ENCODE assay signal across 16 cellular contexts in genomic region chr3:130916507-130917167, GRCh38. TPM values are rescaled to one million over a fixed set of nuclear protein-coding genes. Genes with fewer than 3 reads are reported as not detected.
A peak's percentile ranks its signal among the peaks of the same experiment; 100 is the strongest.
DNase-seq lines count a peak whose midpoint lies in the region; ATAC-seq and TF ChIP-seq lines count a peak whose summit lies in the region.
"Had no signal": no experiment of that assay in that cellular context is flagged by ENCODE, and none has a peak within 500 bp of the region (broad histone marks: within the 10 kb centered on the region; RNA-seq: fewer than 3 reads in every experiment).

No MANE protein-coding gene starts in this region.

- H3K4me3 Mint-ChIP-seq in activated B cell treated with CpG ODN at 0.5 μM for 24 hours: peak overlapping the region; percentile 36
- H3K4me3 Mint-ChIP-seq: activated naive CD4-positive, alpha-beta T cell treated with anti-CD3 and anti-CD28 coated beads, Interleukin-2, amount 10 ng/mL, durations not matched to agents 7 days and 5 days had no signal

- peaks cover 50% of the 10 kb centered on the region for H3K4me1 Mint-ChIP-seq in activated B cell treated with CpG ODN at 0.5 μM for 24 hours

- POLR2A ChIA-PET in activated B cell treated with CpG ODN at 0.5 μM for 24 hours (lab: Charles Lee): interaction anchor here (0.6 to 1.2 kb wide), 4 partner anchors 9 to 29 kb away, joined by 3 to 4 read pairs (median 4); partner anchors contain the start of gene ATP2C1

- no peaks in the 10 kb centered on the region for H3K27me3 ChIP-seq in uterus
- H3K27me3 ChIP-seq: dorsolateral prefrontal cortex, SJSA1, upper lobe of left lung had no signal

- H3K27ac ChIP-seq in uterus: no peak overlapping the region
- H3K27ac ChIP-seq: SJSA1, upper lobe of left lung had no signal

- ATAC-seq in GM18517 (IDR thresholded peaks at IDR 0.05; ENCODE audit: unreplicated experiment) (peak; percentile 77), GM21381 (IDR thresholded peaks at IDR 0.05; ENCODE audit: unreplicated experiment) (peak; percentile 54), HG03135 (IDR thresholded peaks at IDR 0.05; ENCODE audit: unreplicated experiment) (peak; percentile 57), activated B cell treated with CpG ODN at 0.5 μM for 24 hours (ENCODE audit: low read depth) (no peak)

- no peak overlapping the region for H3K4me3 ChIP-seq in uterus
- H3K4me3 ChIP-seq: dorsolateral prefrontal cortex, SJSA1, upper lobe of left lung had no signal

- TF ChIP-seq CTCF in activated B cell treated with CpG ODN at 0.5 μM for 24 hours (IDR thresholded peaks at IDR 0.05): no peak
- TF ChIP-seq CTCF in uterus (IDR thresholded peaks at IDR 0.05): no peak

- peaks cover 14% of the 10 kb centered on the region for H3K36me3 Mint-ChIP-seq in activated B cell treated with CpG ODN at 0.5 μM for 24 hours (ENCODE audit: low read depth)

- H3K36me3 ChIP-seq in uterus: no peaks in the 10 kb centered on the region
- H3K36me3 ChIP-seq: upper lobe of left lung had no signal

- no peaks in the 10 kb centered on the region for H3K27me3 Mint-ChIP-seq in activated B cell treated with CpG ODN at 0.5 μM for 24 hours
- H3K27me3 Mint-ChIP-seq: activated naive CD4-positive, alpha-beta T cell treated with anti-CD3 and anti-CD28 coated beads, Interleukin-2, amount 10 ng/mL, durations not matched to agents 7 days and 5 days had no signal

- H3K27ac Mint-ChIP-seq in activated B cell treated with CpG ODN at 0.5 μM for 24 hours: no peak overlapping the region
- H3K27ac Mint-ChIP-seq: activated naive CD4-positive, alpha-beta T cell treated with anti-CD3 and anti-CD28 coated beads, Interleukin-2, amount 10 ng/mL, durations not matched to agents 7 days and 5 days had no signal

- H3K4me1 ChIP-seq in uterus: no peaks in the 10 kb centered on the region

- no peak for DNase-seq in activated B cell treated with CpG ODN at 0.5 μM for 24 hours
- DNase-seq in NCI-H1048 (lab: John Stamatoyannopoulos, UW): no peak
- DNase-seq in uterus: no peak
- no peak for DNase-seq in HUDEP-2 (lab: John Stamatoyannopoulos, UW; ENCODE audit: unreplicated experiment in 76 of 76)
- DNase-seq: activated CD4-positive, alpha-beta T cell treated with anti-CD3 and anti-CD28 coated beads for 48 hours; activated naive CD4-positive, alpha-beta T cell treated with anti-CD3 and anti-CD28 coated beads, Interleukin-2, amount 10 ng/mL, durations not matched to agents 7 days and 5 days; COR-L47; dorsolateral prefrontal cortex; glutamatergic neuron; mesenchymal stem cell; NCI-H1930; upper lobe of left lung had no signal

- CTCF ChIA-PET in activated B cell treated with CpG ODN at 0.5 μM for 24 hours (lab: Charles Lee): interaction anchor here (2.0 kb wide), 1 partner anchor 23 kb away, joined by 5 read pairs; the partner anchor contains the start of gene ATP2C1

- TF ChIP-seq POLR2A in uterus (IDR thresholded peaks at IDR 0.05): no peak

- H3K9me3 ChIP-seq in uterus: no peaks in the 10 kb centered on the region
- H3K9me3 ChIP-seq: SJSA1 had no signal

- H3K9me3 Mint-ChIP-seq in activated B cell treated with CpG ODN at 0.5 μM for 24 hours: peaks cover 4% of the 10 kb centered on the region

- intact Hi-C loops in activated B cell treated with CpG ODN at 0.5 μM for 24 hours (cut with micrococcal nuclease): no loop called here
- intact Hi-C loops in uterus (cut with DNase I; ENCODE audit: low total_unique reads): no loop called here

RNA-seq across cellular contexts. Expression of gene ATP2C1, which starts 22.8 kb away (rescaled TPM):
- total RNA-seq in activated B cell treated with CpG ODN at 0.5 μM for 24 hours: 43.8 and 59.3 TPM in 2 replicates
- 100 to 1,000 TPM in 2 of 4 donors, 10 to 100 TPM in 2; 33.2 to 176 (median 84.7) TPM for total RNA-seq in uterus
